ENCODE assay signal across 18 cellular contexts in the genomic region with DNA sequence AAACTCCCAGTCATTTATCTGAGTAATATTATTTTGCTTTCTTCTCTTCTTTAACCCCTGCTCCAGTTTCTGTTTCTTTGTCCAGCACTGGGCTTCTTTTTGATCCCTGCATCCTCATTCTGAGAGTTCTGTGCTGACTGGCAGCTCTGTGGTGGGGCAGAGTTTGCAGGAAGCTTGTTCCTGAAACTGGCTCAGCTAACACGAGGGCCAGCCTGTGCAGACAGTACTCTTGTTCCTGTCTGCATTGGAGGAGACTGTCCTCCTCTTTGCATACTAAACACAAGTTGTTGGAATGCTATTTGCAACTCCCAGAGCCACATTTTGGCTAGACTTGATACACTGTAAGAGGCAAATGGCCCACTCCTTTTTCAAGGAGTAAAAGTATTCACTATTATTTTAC.
DNase-seq lines count a peak whose midpoint lies in the region; ATAC-seq, FAIRE-seq and TF ChIP-seq lines count a peak whose summit lies in the region.
"Had no signal": no experiment of that assay in that cellular context is flagged by ENCODE, and none has a peak within 500 bp of the region (broad histone marks: within the 10 kb centered on the region; RNA-seq: fewer than 3 reads in every experiment).

No MANE protein-coding gene starts in this region.

- no peaks in the 10 kb centered on the region for H3K27me3 Mint-ChIP-seq in astrocyte (ENCODE audit: low read depth, unreplicated experiment)
- H3K27me3 Mint-ChIP-seq in activated CD4-positive, alpha-beta T cell treated with anti-CD3 and anti-CD28 coated beads, Interleukin-2, amount 10 ng/mL, durations not matched to agents 7 days and 5 days: no peaks in the 10 kb centered on the region
- H3K27me3 Mint-ChIP-seq: activated CD4-positive, alpha-beta memory T cell treated with anti-CD3 and anti-CD28 coated beads for 36 hours; natural killer cell treated with Interleukin-12 subunit alpha and Interleukin-12 subunit beta and Interleukin-15 and Interleukin-18, amount 100 ng/mL, for 72 hours had no signal

- H3K4me2 ChIP-seq in KMS-11 (peak overlapping the region; percentile 19; the same call in 1 of the 2 replicates), astrocyte (ENCODE audit: low read length) (no peak overlapping the region)

- peak; percentile 63 to 86 for ATAC-seq in lower lobe of right lung
- ATAC-seq: PC-3 had no signal

- peaks cover 8% of the 10 kb centered on the region for H3K36me3 Mint-ChIP-seq in astrocyte (ENCODE audit: low read depth, unreplicated experiment)
- H3K36me3 Mint-ChIP-seq in activated CD4-positive, alpha-beta T cell treated with anti-CD3 and anti-CD28 coated beads, Interleukin-2, amount 10 ng/mL, durations not matched to agents 7 days and 5 days (ENCODE audit: low read depth): peaks cover 12% of the 10 kb centered on the region
- H3K36me3 Mint-ChIP-seq: natural killer cell treated with Interleukin-12 subunit alpha and Interleukin-12 subunit beta and Interleukin-15 and Interleukin-18, amount 100 ng/mL, for 72 hours had no signal

- peak in 8 of 14 donors; percentile 10 to 61 (median 28) for DNase-seq in C1 segment of cervical spinal cord (lab: John Stamatoyannopoulos, UW)
- no peak for DNase-seq in astrocyte (ENCODE audit: low read depth)
- peak; percentile 49 for DNase-seq in lower lobe of right lung
- no peak for DNase-seq in OCI-M1 (lab: John Stamatoyannopoulos, UW)
- no peak for DNase-seq in HEK293T (ENCODE audit: extremely low spot score)
- no peak for DNase-seq in stimulated activated CD4-positive, alpha-beta T cell treated with anti-CD3 and anti-CD28 coated beads, Interleukin-4, amount 100 ng/mL, for 4 hours
- no peak for DNase-seq in activated CD4-positive, alpha-beta T cell treated with anti-CD3 and anti-CD28 coated beads, Interleukin-2, amount 10 ng/mL, durations not matched to agents 7 days and 5 days
- DNase-seq: activated CD4-positive, alpha-beta memory T cell treated with anti-CD3 and anti-CD28 coated beads for 36 hours; mammary epithelial cell; MG63; NCI-H2081; PC-3; stomach had no signal

- H4K20me1 ChIP-seq in KMS-11 (ENCODE audit: insufficient read depth) (no peaks in the 10 kb centered on the region), astrocyte (ENCODE audit: insufficient read depth, low read length) (peaks cover 19% of the 10 kb centered on the region)

- TF ChIP-seq CTCF in KMS-11 (conservative IDR thresholded peaks at IDR 0.05; ENCODE audit: low read depth, low read length) (no peak), astrocyte (IDR thresholded peaks at IDR 0.05; ENCODE audit: insufficient read depth, low read depth, low read length) (no peak), lower lobe of right lung (IDR thresholded peaks at IDR 0.05) (no peak)

- H3K27ac Mint-ChIP-seq in astrocyte (ENCODE audit: unreplicated experiment): peak overlapping the region; percentile 86
- no peak overlapping the region for H3K27ac Mint-ChIP-seq in activated CD4-positive, alpha-beta T cell treated with anti-CD3 and anti-CD28 coated beads, Interleukin-2, amount 10 ng/mL, durations not matched to agents 7 days and 5 days
- H3K27ac Mint-ChIP-seq: activated CD4-positive, alpha-beta memory T cell treated with anti-CD3 and anti-CD28 coated beads for 36 hours; activated T-helper 1 cell treated with anti-CD3 and anti-CD28 coated beads, Interleukin-12 subunit alpha, Interleukin-12 subunit beta, Interleukin-2, Interleukin-4 antibody, amounts not matched to agents 30 ng/mL and 10 ng/mL and 1 ng/mL, durations not matched to agents 14 hours and 24 hours and 36 hours; natural killer cell treated with Interleukin-12 subunit alpha and Interleukin-12 subunit beta and Interleukin-15 and Interleukin-18, amount 100 ng/mL, for 72 hours had no signal

- H3K9ac ChIP-seq in KMS-11 (no peak overlapping the region), astrocyte (ENCODE audit: low read length) (no peak overlapping the region)

- H3K36me3 ChIP-seq in KMS-11 (ENCODE audit: insufficient read depth) (no peaks in the 10 kb centered on the region), astrocyte (ENCODE audit: insufficient read depth, low read length) (peaks cover 7% of the 10 kb centered on the region), lower lobe of right lung (peaks cover 50% of the 10 kb centered on the region)

- H3K9me3 Mint-ChIP-seq in astrocyte (ENCODE audit: unreplicated experiment): no peaks in the 10 kb centered on the region
- no peaks in the 10 kb centered on the region for H3K9me3 Mint-ChIP-seq in activated CD4-positive, alpha-beta T cell treated with anti-CD3 and anti-CD28 coated beads, Interleukin-2, amount 10 ng/mL, durations not matched to agents 7 days and 5 days
- H3K9me3 Mint-ChIP-seq: activated CD4-positive, alpha-beta memory T cell treated with anti-CD3 and anti-CD28 coated beads for 36 hours; activated T-helper 1 cell treated with anti-CD3 and anti-CD28 coated beads, Interleukin-12 subunit alpha, Interleukin-12 subunit beta, Interleukin-2, Interleukin-4 antibody, amounts not matched to agents 30 ng/mL and 10 ng/mL and 1 ng/mL, durations not matched to agents 14 hours and 24 hours and 36 hours; natural killer cell treated with Interleukin-12 subunit alpha and Interleukin-12 subunit beta and Interleukin-15 and Interleukin-18, amount 100 ng/mL, for 72 hours had no signal

- H2AFZ ChIP-seq in KMS-11 (ENCODE audit: low read depth) (no peak overlapping the region), astrocyte (ENCODE audit: low read depth, low read length) (no peak overlapping the region)

- peak overlapping the region; percentile 54 for H3K4me3 Mint-ChIP-seq in astrocyte (ENCODE audit: unreplicated experiment)
- no peak overlapping the region for H3K4me3 Mint-ChIP-seq in activated CD4-positive, alpha-beta T cell treated with anti-CD3 and anti-CD28 coated beads, Interleukin-2, amount 10 ng/mL, durations not matched to agents 7 days and 5 days
- H3K4me3 Mint-ChIP-seq: activated CD4-positive, alpha-beta memory T cell treated with anti-CD3 and anti-CD28 coated beads for 36 hours; activated T-helper 1 cell treated with anti-CD3 and anti-CD28 coated beads, Interleukin-12 subunit alpha, Interleukin-12 subunit beta, Interleukin-2, Interleukin-4 antibody, amounts not matched to agents 30 ng/mL and 10 ng/mL and 1 ng/mL, durations not matched to agents 14 hours and 24 hours and 36 hours; natural killer cell treated with Interleukin-12 subunit alpha and Interleukin-12 subunit beta and Interleukin-15 and Interleukin-18, amount 100 ng/mL, for 72 hours had no signal

- H3K4me1 Mint-ChIP-seq in astrocyte (ENCODE audit: low read depth, unreplicated experiment): peaks cover 19% of the 10 kb centered on the region
- peaks cover 7% of the 10 kb centered on the region for H3K4me1 Mint-ChIP-seq in activated CD4-positive, alpha-beta T cell treated with anti-CD3 and anti-CD28 coated beads, Interleukin-2, amount 10 ng/mL, durations not matched to agents 7 days and 5 days

- H3K27me3 ChIP-seq in KMS-11 (ENCODE audit: insufficient read depth, low read depth) (no peaks in the 10 kb centered on the region), astrocyte (ENCODE audit: insufficient read depth, low read length) (no peaks in the 10 kb centered on the region), lower lobe of right lung (ENCODE audit: low read depth) (no peaks in the 10 kb centered on the region)
- H3K27me3 ChIP-seq: MG63, stomach had no signal

- POLR2A ChIA-PET in HEK293T (lab: Yijun Ruan, JAX): no interaction called here
- POLR2A ChIA-PET in activated CD4-positive, alpha-beta T cell treated with anti-CD3 and anti-CD28 coated beads, Interleukin-2, amount 10 ng/mL, durations not matched to agents 7 days and 5 days (lab: Charles Lee): no interaction called here

- intact Hi-C loops in lower lobe of right lung (cut with DNase I): no loop called here

- no peak overlapping the region for H3K4me3 ChIP-seq in KMS-11 (IDR thresholded peaks at IDR 0.05; ENCODE audit: insufficient read depth, low read depth, low read length)
- no peak overlapping the region for H3K4me3 ChIP-seq in astrocyte (ENCODE audit: insufficient read depth, low read depth, low read length)
- H3K4me3 ChIP-seq in lower lobe of right lung: no peak overlapping the region
- H3K4me3 ChIP-seq: MG63, SK-N-MC, stomach had no signal

- H3K27ac ChIP-seq in KMS-11 (peak overlapping the region; percentile 23; the same call in 1 of the 2 replicates), astrocyte (ENCODE audit: low read depth, low read length) (no peak overlapping the region), lower lobe of right lung (no peak overlapping the region)
- H3K27ac ChIP-seq: SK-N-MC, stomach had no signal

- CTCF ChIA-PET in HEK293T (lab: Yijun Ruan, JAX): no interaction called here
- CTCF ChIA-PET in activated CD4-positive, alpha-beta T cell treated with anti-CD3 and anti-CD28 coated beads, Interleukin-2, amount 10 ng/mL, durations not matched to agents 7 days and 5 days (lab: Charles Lee): interaction anchor here (0.5 to 0.9 kb wide), 3 partner anchors 48 to 1541 kb away, joined by 4 to 7 read pairs (median 4); no protein-coding TSS in a partner anchor

- H3K9me3 ChIP-seq in astrocyte (ENCODE audit: insufficient read depth, low read depth, low read length) (no peaks in the 10 kb centered on the region), lower lobe of right lung (no peaks in the 10 kb centered on the region)
- H3K9me3 ChIP-seq: MG63, stomach had no signal

- no peaks in the 10 kb centered on the region for H3K79me2 ChIP-seq in KMS-11 (ENCODE audit: insufficient read depth, low read depth)
- no peaks in the 10 kb centered on the region for H3K79me2 ChIP-seq in astrocyte (ENCODE audit: insufficient read depth, low read length)

- H3K4me1 ChIP-seq in KMS-11 (ENCODE audit: low read depth, poor library complexity, severe bottlenecking): peaks cover 12% of the 10 kb centered on the region
- peaks cover under 1% of the 10 kb centered on the region for H3K4me1 ChIP-seq in astrocyte (ENCODE audit: insufficient read depth, low read length)
- H3K4me1 ChIP-seq in lower lobe of right lung: no peaks in the 10 kb centered on the region

- no peak for FAIRE-seq in astrocyte (lab: Jason Lieb, UNC)
- FAIRE-seq: frontal cortex had no signal

TF ChIP-seq in HEK293T, 16 proteins besides CTCF, POLR2A, EP300 and RAD21:
- TF ChIP-seq ZNF384 (IDR thresholded peaks at IDR 0.05) (no peak), TARDBP (IDR thresholded peaks at IDR 0.05) (no peak), L3MBTL2 (conservative IDR thresholded peaks at IDR 0.05) (no peak), LEF1 (IDR thresholded peaks at IDR 0.05; ENCODE audit: borderline replicate concordance) (no peak)

Comparison
In these comparisons a context has a peak if more than half of its experiments do, and no peak if none do; other contexts are left out.
1. DNase-seq: peak in C1 segment of cervical spinal cord (8 of 14) and lower lobe of right lung (single experiment); none in astrocyte (single experiment), OCI-M1 (single experiment), HEK293T (single experiment), stimulated activated CD4-positive, alpha-beta T cell treated with anti-CD3 and anti-CD28 coated beads, Interleukin-4, amount 100 ng/mL, for 4 hours (0 of 2) and activated CD4-positive, alpha-beta T cell treated with anti-CD3 and anti-CD28 coated beads, Interleukin-2, amount 10 ng/mL, durations not matched to agents 7 days and 5 days (single experiment).